Comparison of ENCODE assay signal across 11 cellular contexts in the genomic region with DNA sequence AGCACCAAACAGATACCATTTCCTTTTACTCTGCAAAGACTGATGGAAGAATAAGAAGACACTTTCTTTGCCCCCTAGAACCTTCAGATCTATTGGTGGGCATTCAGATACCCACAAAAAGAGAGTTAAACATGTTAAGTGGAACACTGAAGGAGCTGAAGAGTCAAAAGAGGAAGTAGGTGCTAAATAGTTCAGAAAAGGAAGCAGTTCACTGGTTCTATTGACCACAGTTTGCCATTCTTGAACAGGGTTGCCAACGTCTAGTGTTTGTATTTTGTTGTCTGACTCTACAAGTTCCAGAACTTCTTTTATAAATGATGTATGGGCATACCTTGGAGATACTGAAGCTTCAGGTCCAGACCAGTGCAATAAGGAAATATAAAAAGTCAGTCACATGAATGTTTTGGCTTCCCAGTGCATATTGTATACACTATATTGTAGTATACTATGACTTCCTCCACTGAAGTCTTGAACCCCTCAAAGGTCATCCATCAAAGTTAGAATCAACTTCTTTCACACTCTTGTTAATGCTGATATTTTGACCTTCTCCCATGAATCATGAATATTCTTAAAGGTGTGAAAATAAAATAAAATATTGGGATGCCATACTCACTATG. TPM values are rescaled to one million over a fixed set of nuclear protein-coding genes. Genes with fewer than 3 reads are reported as not detected.
DNase-seq lines count a peak whose midpoint lies in the region; ATAC-seq lines count a peak whose summit lies in the region.
"Had no signal": no experiment of that assay in that cellular context is flagged by ENCODE, and none has a peak within 500 bp of the region (broad histone marks: within the 10 kb centered on the region; RNA-seq: fewer than 3 reads in every experiment).

No MANE protein-coding gene starts in this region.

- H3K27me3 ChIP-seq in mesenchymal stem cell (ENCODE audit: control insufficient read depth in 1 of 2, insufficient read depth in 1 of 2, low read length in 2 of 2), result no peaks in the 10 kb centered on the region

- H4K8ac ChIP-seq in mesenchymal stem cell (ENCODE audit: low read length), result no peak overlapping the region

- H2BK15ac ChIP-seq in mesenchymal stem cell (ENCODE audit: low read depth, poor library complexity, severe bottlenecking), result no peak overlapping the region

- H3K4me1 ChIP-seq in mesenchymal stem cell (ENCODE audit: control insufficient read depth, insufficient read depth, low read depth, low read length), result no peaks in the 10 kb centered on the region

- ATAC-seq in GM18873 (IDR thresholded peaks at IDR 0.05; ENCODE audit: low FRiP score, unreplicated experiment) (peak; percentile 85), HG02678 (IDR thresholded peaks at IDR 0.05; ENCODE audit: unreplicated experiment) (peak; percentile 84)

- no peak overlapping the region for H3K4me2 ChIP-seq in mesenchymal stem cell (ENCODE audit: low read length, poor library complexity, severe bottlenecking)

- whole genome bisulfite sequencing in mesenchymal stem cell, result 33% methylated on average over 1 of the region's 1 CpG

- H2AFZ ChIP-seq in mesenchymal stem cell (ENCODE audit: low read depth, low read length), result no peak overlapping the region

- H3K36me3 ChIP-seq in mesenchymal stem cell (ENCODE audit: control insufficient read depth in 1 of 2, insufficient read depth in 2 of 2, low read depth in 1 of 2, low read length in 2 of 2), result no peaks in the 10 kb centered on the region
- H3K36me3 ChIP-seq: lower lobe of right lung had no signal

- no peak overlapping the region for H3K23ac ChIP-seq in mesenchymal stem cell (ENCODE audit: low read length in 2 of 2)

- H3K4me3 ChIP-seq in Jurkat, Clone E6-1 (ENCODE audit: low read length), result no peak overlapping the region
- H3K4me3 ChIP-seq in mesenchymal stem cell (ENCODE audit: insufficient read depth in 1 of 2, low read depth in 1 of 2, low read length in 2 of 2), result no peak overlapping the region
- H3K4me3 ChIP-seq: lower lobe of right lung had no signal

- no peak overlapping the region for H3K4ac ChIP-seq in mesenchymal stem cell (ENCODE audit: low read depth in 1 of 2, low read length in 2 of 2)

- no peak overlapping the region for H3K27ac ChIP-seq in mesenchymal stem cell (ENCODE audit: low read length, poor library complexity, severe bottlenecking)
- H3K27ac ChIP-seq: lower lobe of right lung had no signal

- H2AK5ac ChIP-seq in mesenchymal stem cell (ENCODE audit: low read length, severe bottlenecking), result no peak overlapping the region

- peak; percentile 10 for DNase-seq in Jurkat, Clone E6-1 (ENCODE audit: low read depth, low spot score)
- DNase-seq in medulla oblongata (ENCODE audit: extremely low spot score) (peak; percentile 46), mesenchymal stem cell (no peak), HT-29 (ENCODE audit: low spot score) (no peak), NCI-H510A (lab: John Stamatoyannopoulos, UW) (no peak), hypothalamus (lab: John Stamatoyannopoulos, UW) (no peak)
- DNase-seq: lower lobe of right lung; NCI-H1092; stimulated activated CD4-positive, alpha-beta T cell treated with anti-CD3 and anti-CD28 coated beads, Interleukin-12 subunit alpha, Interleukin-12 subunit beta, amount 100 ng/mL, for 4 hours had no signal

- no peak overlapping the region for H3K18ac ChIP-seq in mesenchymal stem cell (ENCODE audit: low read depth in 1 of 2, low read length in 2 of 2)

- H2BK120ac ChIP-seq in mesenchymal stem cell (ENCODE audit: low read depth, low read length), result no peak overlapping the region

- no peak overlapping the region for H2BK5ac ChIP-seq in mesenchymal stem cell (ENCODE audit: low read depth, low read length, poor library complexity, severe bottlenecking)

- H3K79me1 ChIP-seq in mesenchymal stem cell (replicated peaks; ENCODE audit: low read length, poor library complexity, severe bottlenecking), result no peaks in the 10 kb centered on the region

- no peak overlapping the region for H3K9ac ChIP-seq in mesenchymal stem cell (ENCODE audit: low read length)

- no peak overlapping the region for H4K91ac ChIP-seq in mesenchymal stem cell (ENCODE audit: low read length)

- no peak overlapping the region for H2BK12ac ChIP-seq in mesenchymal stem cell (ENCODE audit: low read length in 2 of 2)

- no peaks in the 10 kb centered on the region for H3K9me3 ChIP-seq in mesenchymal stem cell (ENCODE audit: control insufficient read depth, low read length)
- H3K9me3 ChIP-seq: lower lobe of right lung had no signal

- H3K14ac ChIP-seq in mesenchymal stem cell (ENCODE audit: low read length in 2 of 2), result no peak overlapping the region

RNA-seq across cellular contexts. Expression of gene AGR3, which starts 47.5 kb away (rescaled TPM):
- not detected for polyA plus RNA-seq in Jurkat, Clone E6-1 (2012; ENCODE audit: insufficient read depth, insufficient read length)
- not detected for polyA plus RNA-seq in mesenchymal stem cell (2013, experiment 1 of 2)
- not detected for polyA plus RNA-seq in mesenchymal stem cell (2013, experiment 2 of 2)
- total RNA-seq in HT-29 (2014; rRNA removed; shearing (Covaris generic)), result 6.2 and 17.9 TPM in 2 replicates

Comparison
In these comparisons a context has a peak if more than half of its experiments do, and no peak if none do; other contexts are left out.
1. DNase-seq: peak in Jurkat, Clone E6-1 (single experiment) and medulla oblongata (single experiment); none in mesenchymal stem cell (single experiment), HT-29 (single experiment), NCI-H510A (single experiment) and hypothalamus (0 of 51).